In genomic region chr2:217890445-217890844, GRCh38 we compare ENCODE assay signal across 8 cellular contexts.
DNase-seq lines count a peak whose midpoint lies in the region; ATAC-seq, FAIRE-seq and TF ChIP-seq lines count a peak whose summit lies in the region.

No MANE protein-coding gene starts in this region.

- H3K9me3 Mint-ChIP-seq in naive thymus-derived CD8-positive, alpha-beta T cell = no peaks in the 10 kb centered on the region

- no peaks in the 10 kb centered on the region for H3K27me3 ChIP-seq in breast epithelium

- ATAC-seq in left lobe of liver (peak; percentile 21), GM18870 (IDR thresholded peaks at IDR 0.05; ENCODE audit: unreplicated experiment) (no peak), HG03571 (IDR thresholded peaks at IDR 0.05; ENCODE audit: unreplicated experiment) (no peak)
- ATAC-seq in naive thymus-derived CD8-positive, alpha-beta T cell = no peak

- H3K36me3 Mint-ChIP-seq in naive thymus-derived CD8-positive, alpha-beta T cell = no peaks in the 10 kb centered on the region

- POLR2A ChIA-PET in naive thymus-derived CD8-positive, alpha-beta T cell (lab: Charles Lee) = no interaction called here

- FAIRE-seq in HTR-8/SVneo (lab: Jason Lieb, UNC) = no peak

- peaks cover 0 to 3% (median 0%) of the 10 kb centered on the region in 5 donors for H3K27me3 Mint-ChIP-seq in naive thymus-derived CD8-positive, alpha-beta T cell

- H3K4me3 Mint-ChIP-seq in naive thymus-derived CD8-positive, alpha-beta T cell = no peak overlapping the region

- intact Hi-C loops in breast epithelium (cut with DNase I; ENCODE audit: low total_unique reads) = loop anchor here (5.0 kb wide), 1 partner anchor 103 kb away; no protein-coding TSS in a partner anchor

- no peaks in the 10 kb centered on the region for H3K36me3 ChIP-seq in breast epithelium

- peak in 2 of 3 donors; percentile 25 to 38 for TF ChIP-seq CTCF in breast epithelium (IDR thresholded peaks at IDR 0.05)

- no peaks in the 10 kb centered on the region for H3K9me3 ChIP-seq in breast epithelium

- peaks cover 2 to 10% (median 4%) of the 10 kb centered on the region in 4 donors for H3K4me1 Mint-ChIP-seq in naive thymus-derived CD8-positive, alpha-beta T cell

- H3K4me3 ChIP-seq in breast epithelium = no peak overlapping the region

- TF ChIP-seq POLR2A in breast epithelium (IDR thresholded peaks at IDR 0.05) = no peak

- no peaks in the 10 kb centered on the region for H3K4me1 ChIP-seq in breast epithelium

- DNase-seq in HTR-8/SVneo (ENCODE audit: insufficient read length, low spot score) (peak; percentile 31), breast epithelium (ENCODE audit: low spot score in 2 of 2) (no peak), left lobe of liver (ENCODE audit: low spot score) (no peak), superior temporal gyrus (ENCODE audit: extremely low spot score) (peak; percentile 50), ureter (ENCODE audit: low spot score) (no peak)
- no peak for DNase-seq in naive thymus-derived CD8-positive, alpha-beta T cell

- H3K27ac ChIP-seq in breast epithelium = peak overlapping the region in 1 of 2 donors; percentile 45

- no peak overlapping the region for H3K27ac Mint-ChIP-seq in naive thymus-derived CD8-positive, alpha-beta T cell

Comparison
In these comparisons a context has a peak if more than half of its experiments do, and no peak if none do; other contexts are left out.
1. DNase-seq: peak in HTR-8/SVneo (single experiment) and superior temporal gyrus (single experiment); none in breast epithelium (0 of 2), left lobe of liver (single experiment), naive thymus-derived CD8-positive, alpha-beta T cell (0 of 10) and ureter (single experiment).